ENCODE assay signal across 9 cellular contexts in the genomic region with DNA sequence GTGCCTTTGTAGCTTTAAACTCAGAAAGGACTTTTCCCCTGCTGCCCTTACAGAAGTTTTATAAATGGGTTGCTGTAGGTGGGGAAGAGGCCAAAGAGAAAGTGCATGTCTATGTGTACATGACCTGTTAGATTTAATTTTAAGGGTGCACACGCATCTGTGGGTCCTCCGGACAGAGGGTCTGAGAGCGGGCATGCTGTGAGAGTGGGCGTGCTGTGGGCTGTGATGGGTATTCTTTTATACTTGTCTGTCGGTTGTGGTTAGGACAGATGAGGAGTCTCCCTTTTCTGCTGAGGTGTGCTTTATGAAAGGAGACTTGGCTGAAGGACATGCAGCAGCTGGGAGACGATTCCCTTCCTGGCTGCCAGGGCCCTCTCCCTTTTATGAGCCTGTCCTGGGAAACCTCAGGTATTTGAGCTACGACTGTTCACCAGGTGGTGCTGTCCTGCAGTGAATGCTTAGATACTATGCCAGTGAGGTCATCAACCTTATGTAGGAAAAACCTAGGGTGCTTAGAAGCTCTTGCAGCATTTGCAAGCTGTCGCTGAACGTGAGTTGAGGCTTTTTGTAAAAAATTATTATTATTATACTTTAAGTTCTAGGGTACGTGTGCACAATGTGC.
DNase-seq lines count a peak whose midpoint lies in the region; ATAC-seq, FAIRE-seq and TF ChIP-seq lines count a peak whose summit lies in the region.
"Had no signal": no experiment of that assay in that cellular context is flagged by ENCODE, and none has a peak within 500 bp of the region (broad histone marks: within the 10 kb centered on the region; RNA-seq: fewer than 3 reads in every experiment).

No MANE protein-coding gene starts in this region.

- peak overlapping the region; percentile 25 to 62 for H3K27ac ChIP-seq in lung (ENCODE audit: low read depth in 1 of 2, low read length in 1 of 2)
- H3K27ac ChIP-seq: BLaER1 treated with 17β-estradiol and CSF1 and Interleukin-3, amounts not matched to agents 10 nM and 100 nM had no signal

- H3K4me1 ChIP-seq in lung (ENCODE audit: control insufficient read depth in 2 of 2, insufficient read depth in 2 of 2, low read length in 2 of 2), result peaks cover 10 to 28% of the 10 kb centered on the region in 2 donors

- H3K27me3 ChIP-seq in bronchial epithelial cell (ENCODE audit: control insufficient read depth, insufficient read depth, low read length), result no peaks in the 10 kb centered on the region
- no peaks in the 10 kb centered on the region for H3K27me3 ChIP-seq in lung (ENCODE audit: control insufficient read depth, insufficient read depth)
- H3K27me3 ChIP-seq: BLaER1 treated with 17β-estradiol and CSF1 and Interleukin-3, amounts not matched to agents 10 nM and 100 nM had no signal

- no peaks in the 10 kb centered on the region for H3K9me3 ChIP-seq in lung (ENCODE audit: control insufficient read depth in 2 of 2, insufficient read depth in 1 of 2, low read length in 1 of 2)

- H3K36me3 ChIP-seq in bronchial epithelial cell (ENCODE audit: control insufficient read depth, insufficient read depth, low read length) (peaks cover 1% of the 10 kb centered on the region), lung (ENCODE audit: control insufficient read depth in 2 of 2, insufficient read depth in 2 of 2, low read length in 2 of 2) (no peaks in the 10 kb centered on the region)
- H3K36me3 ChIP-seq: BLaER1 treated with 17β-estradiol and CSF1 and Interleukin-3, amounts not matched to agents 10 nM and 100 nM had no signal

- 76 to 84% methylated on average over 10 of the region's 10 CpGs for WGBS in lung, 2 donors

- peak; percentile 30 for DNase-seq in NCI-H345 (lab: John Stamatoyannopoulos, UW)
- DNase-seq in NCI-H345 treated with DMSO at 0.1 percent for 48 hours (lab: John Stamatoyannopoulos, UW; ENCODE audit: unreplicated experiment), result no peak
- peak; percentile 89 for DNase-seq in NCI-H2171 treated with DMSO at 0.1 percent for 48 hours (lab: John Stamatoyannopoulos, UW)
- DNase-seq in bronchial epithelial cell (ENCODE audit: low read depth), result peak; percentile 84
- peak; percentile 46 for DNase-seq in lung (ENCODE audit: low spot score)
- DNase-seq in ecto neural progenitor cell (ENCODE audit: low spot score), result no peak

- FAIRE-seq in bronchial epithelial cell (lab: Jason Lieb, UNC), result no peak

- ATAC-seq in lung (ENCODE audit: insufficient read depth, low FRiP score), result peak; percentile 79
- ATAC-seq in HG02798 (IDR thresholded peaks at IDR 0.05; ENCODE audit: poor library complexity, unreplicated experiment), result no peak
- no peak for ATAC-seq in HG03378 (IDR thresholded peaks at IDR 0.05; ENCODE audit: unreplicated experiment)

- H3K4me3 ChIP-seq in bronchial epithelial cell (ENCODE audit: low read depth, low read length) (no peak overlapping the region), lung (no peak overlapping the region)
- H3K4me3 ChIP-seq: BLaER1 treated with 17β-estradiol and CSF1 and Interleukin-3, amounts not matched to agents 10 nM and 100 nM had no signal

- TF ChIP-seq CTCF in bronchial epithelial cell (IDR thresholded peaks at IDR 0.05; ENCODE audit: insufficient read depth, low read length, severe bottlenecking) (peak; percentile 62), lung (IDR thresholded peaks at IDR 0.05; ENCODE audit: control extremely low read depth, extremely low read depth) (peak; percentile 21)

Comparison
In these comparisons a context has a peak if more than half of its experiments do, and no peak if none do; other contexts are left out.
1. DNase-seq: peak in NCI-H345 (single experiment), NCI-H2171 treated with DMSO at 0.1 percent for 48 hours (single experiment), bronchial epithelial cell (single experiment) and lung (single experiment); none in NCI-H345 treated with DMSO at 0.1 percent for 48 hours (single experiment) and ecto neural progenitor cell (single experiment).